ENCODE assay signal across 26 cellular contexts in the genomic region with DNA sequence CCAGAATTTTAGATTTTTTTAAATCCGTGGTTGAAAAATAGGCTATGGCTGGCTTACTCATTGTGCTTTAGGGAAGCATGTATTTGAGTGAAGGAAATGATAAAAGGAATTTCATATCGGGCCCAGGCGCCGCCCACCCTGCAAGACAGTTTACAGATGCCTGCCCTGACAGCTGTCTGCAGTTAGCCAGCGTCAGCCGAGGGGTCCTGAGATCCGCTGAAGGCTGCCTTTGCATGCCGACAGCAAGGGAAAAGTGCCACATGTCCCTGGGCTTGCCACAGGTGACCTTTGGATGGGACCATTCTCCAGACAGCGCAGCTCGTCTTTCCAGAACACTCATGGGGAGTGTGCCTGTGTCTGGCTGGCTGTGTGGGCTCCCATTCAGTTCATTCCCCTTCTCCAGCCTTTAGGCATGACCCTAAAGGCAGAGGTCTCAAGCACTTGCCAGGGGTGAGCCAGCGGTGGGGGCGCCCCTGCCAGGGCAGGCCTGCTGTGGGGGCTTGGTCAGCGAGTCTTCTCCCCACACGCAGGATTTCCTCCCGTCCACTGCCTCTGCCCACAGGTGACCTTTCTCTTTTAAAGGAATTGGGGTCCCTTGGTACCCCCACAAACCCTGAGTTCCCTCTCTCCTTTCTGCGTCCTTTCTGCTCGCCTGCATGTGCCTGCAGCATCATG.
"Had no signal": no experiment of that assay in that cellular context is flagged by ENCODE, and none has a peak within 500 bp of the region (broad histone marks: within the 10 kb centered on the region; RNA-seq: fewer than 3 reads in every experiment).

No MANE protein-coding gene starts in this region.

- H3K27ac Mint-ChIP-seq: activated CD8-positive, alpha-beta T cell treated with anti-CD3 and anti-CD28 coated beads, Interleukin-2, amount 10 ng/mL, durations not matched to agents 7 days and 5 days; memory B cell; stimulated activated memory B cell treated with anti-CD40 and anti-IgM and Interleukin-4, amounts not matched to agents 10 μg/mL and 1 μg/mL and 100 μg/mL, for 72 hours had no signal

- H3K4me1 ChIP-seq: adrenal gland, gastroesophageal sphincter, parathyroid adenoma, psoas muscle, sigmoid colon, suprapubic skin, tibial artery, upper lobe of right lung had no signal

- H3K4me3 Mint-ChIP-seq: activated CD8-positive, alpha-beta T cell treated with anti-CD3 and anti-CD28 coated beads, Interleukin-2, amount 10 ng/mL, durations not matched to agents 7 days and 5 days; activated naive CD8-positive, alpha-beta T cell; memory B cell; stimulated activated memory B cell treated with anti-CD40 and anti-IgM and Interleukin-4, amounts not matched to agents 10 μg/mL and 1 μg/mL and 100 μg/mL, for 72 hours had no signal

- DNase-seq: activated CD4-positive, alpha-beta T cell treated with anti-CD3 and anti-CD28 coated beads for 1 hour; activated CD4-positive, alpha-beta T cell treated with anti-CD3 and anti-CD28 coated beads, Interleukin-2, amount 50 U/mL, for 1 hour; activated CD8-positive, alpha-beta T cell treated with anti-CD3 and anti-CD28 coated beads, Interleukin-2, amount 10 ng/mL, durations not matched to agents 7 days and 5 days; activated effector memory CD4-positive, alpha-beta T cell treated with anti-CD3 and anti-CD28 coated beads, Interleukin-2, amount 50 U/mL, for 16 hours; adrenal gland; brain microvascular endothelial cell; caudate nucleus; left cardiac atrium; midbrain; naive thymus-derived CD4-positive, alpha-beta T cell; occipital lobe; sigmoid colon; stimulated activated CD4-positive, alpha-beta T cell treated with anti-CD3 and anti-CD28 coated beads, Interleukin-1b, Interleukin-23, amount 100 ng/mL, for 48 hours; stimulated activated CD4-positive, alpha-beta T cell treated with anti-CD3 and anti-CD28 coated beads, Interleukin-4, amount 100 ng/mL, for 4 hours; stimulated activated CD8-positive, alpha-beta memory T cell treated with anti-CD3 and anti-CD28 coated beads, Interleukin-4, amount 100 ng/mL, for 48 hours; tibial artery; upper lobe of right lung had no signal

- H3K4me1 Mint-ChIP-seq: memory B cell; stimulated activated memory B cell treated with anti-CD40 and anti-IgM and Interleukin-4, amounts not matched to agents 10 μg/mL and 1 μg/mL and 100 μg/mL, for 72 hours had no signal

- H3K9me3 ChIP-seq: adrenal gland, gastroesophageal sphincter, psoas muscle, sigmoid colon, suprapubic skin, tibial artery, upper lobe of right lung had no signal

- ATAC-seq: activated CD8-positive, alpha-beta T cell treated with anti-CD3 and anti-CD28 coated beads, Interleukin-2, amount 10 ng/mL, durations not matched to agents 7 days and 5 days; gastroesophageal sphincter; left cardiac atrium; naive thymus-derived CD4-positive, alpha-beta T cell; psoas muscle; stimulated activated memory B cell treated with anti-CD40 and anti-IgM and Interleukin-4, amounts not matched to agents 10 μg/mL and 1 μg/mL and 100 μg/mL, for 72 hours; upper lobe of right lung had no signal

- H3K4me3 ChIP-seq: adrenal gland, gastroesophageal sphincter, hepatocyte, psoas muscle, sigmoid colon, smooth muscle cell, suprapubic skin, tibial artery, upper lobe of right lung had no signal

- H3K27me3 Mint-ChIP-seq: activated naive CD8-positive, alpha-beta T cell; memory B cell; naive thymus-derived CD4-positive, alpha-beta T cell; stimulated activated memory B cell treated with anti-CD40 and anti-IgM and Interleukin-4, amounts not matched to agents 10 μg/mL and 1 μg/mL and 100 μg/mL, for 72 hours had no signal

- H3K27ac ChIP-seq: adrenal gland, brain microvascular endothelial cell, gastroesophageal sphincter, hepatocyte, parathyroid adenoma, psoas muscle, sigmoid colon, suprapubic skin, tibial artery, upper lobe of right lung had no signal

- H3K27me3 ChIP-seq: adrenal gland, brain microvascular endothelial cell, gastroesophageal sphincter, hepatocyte, sigmoid colon, suprapubic skin, tibial artery, upper lobe of right lung had no signal

- H3K9me3 Mint-ChIP-seq: memory B cell; naive thymus-derived CD4-positive, alpha-beta T cell; stimulated activated memory B cell treated with anti-CD40 and anti-IgM and Interleukin-4, amounts not matched to agents 10 μg/mL and 1 μg/mL and 100 μg/mL, for 72 hours had no signal
